8 cellular contexts compared by ENCODE assay signal in the genomic region with DNA sequence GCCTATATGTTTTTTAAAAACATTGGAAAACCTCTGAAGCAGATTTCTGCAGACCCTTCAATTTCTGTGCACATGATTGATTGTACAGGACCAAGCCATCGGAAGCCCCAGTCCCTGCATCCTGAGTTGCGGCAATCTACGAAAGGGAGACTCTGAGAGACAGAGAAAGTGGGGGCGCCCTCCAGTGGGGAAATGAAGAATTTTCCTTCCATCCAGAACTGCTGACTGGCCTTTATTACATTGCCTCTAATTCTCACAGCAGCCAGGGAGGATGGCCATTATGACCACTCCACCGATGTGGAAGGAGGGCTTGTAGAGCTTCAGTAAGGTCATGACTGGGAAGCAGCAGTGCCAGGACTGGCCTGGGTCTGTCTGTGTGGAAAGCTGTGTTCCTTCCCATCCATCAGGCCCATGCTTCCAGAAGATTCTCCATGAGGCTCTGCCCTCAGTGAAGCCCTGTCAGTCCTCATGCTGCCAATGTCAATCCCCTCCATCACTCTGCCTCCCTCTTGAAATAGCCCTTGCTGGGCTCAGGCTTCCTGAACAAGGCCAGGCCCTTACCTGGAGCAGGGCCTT. TPM values are rescaled to one million over a fixed set of nuclear protein-coding genes. Genes with fewer than 3 reads are reported as not detected.
DNase-seq lines count a peak whose midpoint lies in the region; TF ChIP-seq lines count a peak whose summit lies in the region.

No MANE protein-coding gene starts in this region.

- no peak overlapping the region for H3K27ac Mint-ChIP-seq in Calu3 (ENCODE audit: unreplicated experiment)
- no peak overlapping the region; the same call in 1 of the 2 replicates for H3K27ac Mint-ChIP-seq in HFFc6
- no peak overlapping the region for H3K27ac Mint-ChIP-seq in activated CD4-positive, alpha-beta memory T cell treated with anti-CD3 and anti-CD28 coated beads for 36 hours

- intact Hi-C loops in Calu3 (cut with micrococcal nuclease; ENCODE audit: unreplicated experiment): loop anchor here (2.0 kb wide), 1 partner anchor 192 kb away; the partner anchor contains the start of gene NHEJ1
- intact Hi-C loops in activated CD4-positive, alpha-beta memory T cell treated with anti-CD3 and anti-CD28 coated beads for 36 hours (cut with micrococcal nuclease): loop anchor here (1.0 kb wide), 1 partner anchor 192 kb away; the partner anchor contains the start of gene NHEJ1
- intact Hi-C loops in posterior vena cava (cut with DNase I): no loop called here

- POLR2A ChIA-PET in activated CD4-positive, alpha-beta memory T cell treated with anti-CD3 and anti-CD28 coated beads for 36 hours (lab: Charles Lee): no interaction called here

- H3K27me3 Mint-ChIP-seq in Calu3 (ENCODE audit: unreplicated experiment): peaks cover 82% of the 10 kb centered on the region
- peaks cover 14% of the 10 kb centered on the region for H3K27me3 Mint-ChIP-seq in HFFc6 (ENCODE audit: insufficient read depth)
- peaks cover 28% of the 10 kb centered on the region for H3K27me3 Mint-ChIP-seq in activated CD4-positive, alpha-beta memory T cell treated with anti-CD3 and anti-CD28 coated beads for 36 hours

- H3K36me3 Mint-ChIP-seq in Calu3 (ENCODE audit: insufficient read depth, unreplicated experiment) (no peaks in the 10 kb centered on the region), HFFc6 (ENCODE audit: low read depth) (no peaks in the 10 kb centered on the region)
- no peaks in the 10 kb centered on the region for H3K36me3 Mint-ChIP-seq in activated CD4-positive, alpha-beta memory T cell treated with anti-CD3 and anti-CD28 coated beads for 36 hours

- CTCF ChIA-PET in Calu3 (lab: Charles Lee): no interaction called here
- CTCF ChIA-PET in activated CD4-positive, alpha-beta memory T cell treated with anti-CD3 and anti-CD28 coated beads for 36 hours (lab: Charles Lee): interaction anchor here (0.6 to 1.9 kb wide), 6 partner anchors 51 to 196 kb away, joined by 3 to 7 read pairs (median 4); no protein-coding TSS in a partner anchor

- H3K4me3 Mint-ChIP-seq in Calu3 (ENCODE audit: low read depth, unreplicated experiment) (no peak overlapping the region), HFFc6 (no peak overlapping the region)
- H3K4me3 Mint-ChIP-seq in activated CD4-positive, alpha-beta memory T cell treated with anti-CD3 and anti-CD28 coated beads for 36 hours: no peak overlapping the region

- TF ChIP-seq CTCF in Calu3 (IDR thresholded peaks at IDR 0.05; ENCODE audit: unreplicated experiment) (peak; percentile 76), HFFc6 (IDR thresholded peaks at IDR 0.05) (peak; percentile 93)

- no TSS peak for BruUV-seq in Calu3 (replicated peaks; lab: Mats Ljungman, UMichigan)

- H3K4me1 Mint-ChIP-seq in Calu3 (ENCODE audit: low read depth, unreplicated experiment): no peaks in the 10 kb centered on the region
- peaks cover 18% of the 10 kb centered on the region for H3K4me1 Mint-ChIP-seq in HFFc6 (ENCODE audit: low read depth)
- no peaks in the 10 kb centered on the region for H3K4me1 Mint-ChIP-seq in activated CD4-positive, alpha-beta memory T cell treated with anti-CD3 and anti-CD28 coated beads for 36 hours (ENCODE audit: low read depth)

- DNase-seq in Calu3 (peak; percentile 81), HFFc6 (peak; percentile 52), NCI-H526 treated with DMSO at 0.1 percent for 48 hours (lab: John Stamatoyannopoulos, UW) (peak; percentile 42), mesenteric fat pad (ENCODE audit: low spot score) (peak; percentile 80), posterior vena cava (ENCODE audit: low spot score) (no peak)
- DNase-seq in activated CD4-positive, alpha-beta memory T cell treated with anti-CD3 and anti-CD28 coated beads for 36 hours: peak; percentile 81
- peak; percentile 47 for DNase-seq in effector CD4-positive, alpha-beta T cell
- DNase-seq in stimulated activated CD8-positive, alpha-beta memory T cell treated with anti-CD3 and anti-CD28 coated beads, Interleukin-7, amount 100 ng/mL, for 24 hours (ENCODE audit: low read depth): peak; percentile 53

- H3K9me3 Mint-ChIP-seq in Calu3 (ENCODE audit: low read depth, unreplicated experiment) (no peaks in the 10 kb centered on the region), HFFc6 (no peaks in the 10 kb centered on the region)
- no peaks in the 10 kb centered on the region for H3K9me3 Mint-ChIP-seq in activated CD4-positive, alpha-beta memory T cell treated with anti-CD3 and anti-CD28 coated beads for 36 hours

RNA-seq across cellular contexts. Expression of gene RESP18, which starts 20.0 kb away (rescaled TPM):
- total RNA-seq in Calu3 (2022) (not detected in 2 replicates), mesenteric fat pad (not detected), posterior vena cava (not detected)
- not detected for total RNA-seq in HFFc6 (2021; fragmentation: NEBNext Ultra II Directional; extraction: Animal tissue kit (Norgen Biotek cat#: 25700))
- not detected for total RNA-seq in activated CD4-positive, alpha-beta memory T cell treated with anti-CD3 and anti-CD28 coated beads for 36 hours

RNA-seq across cellular contexts. Expression of gene DNPEP, which starts 35.2 kb away (rescaled TPM):
- total RNA-seq in Calu3 (2022) (70.3 and 75.1 TPM in 2 replicates), mesenteric fat pad (78.6 TPM), posterior vena cava (10 to 100 TPM; 41.9 to 44.0 TPM)
- 10 to 100 TPM; 46.9 to 59.4 (median 53.0) TPM for total RNA-seq in HFFc6 (2021; fragmentation: NEBNext Ultra II Directional; extraction: Animal tissue kit (Norgen Biotek cat#: 25700))
- 10 to 100 TPM; 71.6 to 74.2 TPM for total RNA-seq in activated CD4-positive, alpha-beta memory T cell treated with anti-CD3 and anti-CD28 coated beads for 36 hours

RNA-seq across cellular contexts. Expression of gene PTPRN, which starts 43.3 kb away (rescaled TPM):
- not detected in 2 replicates for total RNA-seq in Calu3 (2022)
- 10 to 100 TPM in 5 of 6 experiments, 1 to 10 TPM in 1; 5.2 to 18.3 (median 15.2) TPM for total RNA-seq in HFFc6 (2021; fragmentation: NEBNext Ultra II Directional; extraction: Animal tissue kit (Norgen Biotek cat#: 25700))
- under 1 TPM in 1 of 2 experiments, not detected in 1; 0.24 TPM for total RNA-seq in activated CD4-positive, alpha-beta memory T cell treated with anti-CD3 and anti-CD28 coated beads for 36 hours
- not detected for total RNA-seq in mesenteric fat pad
- total RNA-seq in posterior vena cava: not detected

Comparison
In these comparisons a context has a peak if more than half of its experiments do, and no peak if none do; other contexts are left out.
1. intact Hi-C loops: an anchor here in Calu3 (2.0 kb wide) and activated CD4-positive, alpha-beta memory T cell treated with anti-CD3 and anti-CD28 coated beads for 36 hours (1.0 kb wide); none called in posterior vena cava.